Comparison of ENCODE assay signal across 10 cellular contexts in genomic region chr3:33791477-33792166, GRCh38. TPM values are rescaled to one million over a fixed set of nuclear protein-coding genes. Genes with fewer than 3 reads are reported as not detected.
DNase-seq lines count a peak whose midpoint lies in the region; ATAC-seq and TF ChIP-seq lines count a peak whose summit lies in the region.
"Had no signal": no experiment of that assay in that cellular context is flagged by ENCODE, and none has a peak within 500 bp of the region (broad histone marks: within the 10 kb centered on the region; RNA-seq: fewer than 3 reads in every experiment).

No MANE protein-coding gene starts in this region.

- H3K27ac Mint-ChIP-seq in CD14-positive monocyte: peak overlapping the region; percentile 80 to 88 (median 86)
- H3K27ac Mint-ChIP-seq: T-helper 1 cell treated with Interleukin-12 subunit alpha and Interleukin-12 subunit beta and Interleukin-4 antibody, amounts not matched to agents 30 μg/mL and 1 μg/mL, for 36 hours had no signal

- H3K9me2 ChIP-seq in GM23248 (ENCODE audit: insufficient read depth): no peaks in the 10 kb centered on the region

- TF ChIP-seq CTCF in CD14-positive monocyte (IDR thresholded peaks at IDR 0.05) (no peak), RWPE1 (conservative IDR thresholded peaks at IDR 0.05; ENCODE audit: low read depth) (no peak), foreskin fibroblast (IDR thresholded peaks at IDR 0.05; ENCODE audit: low read depth, low read length) (no peak)

- ATAC-seq in GM18861 (IDR thresholded peaks at IDR 0.05; ENCODE audit: unreplicated experiment): no peak
- ATAC-seq: psoas muscle had no signal

- H3K27me3 Mint-ChIP-seq in CD14-positive monocyte (ENCODE audit: low read depth in 3 of 3): no peaks in the 10 kb centered on the region

- H3K4me3 ChIP-seq in GM23248 (no peak overlapping the region), foreskin fibroblast (ENCODE audit: low read depth in 1 of 2, low read length in 2 of 2) (no peak overlapping the region), SJCRH30 (no peak overlapping the region)
- H3K4me3 ChIP-seq: psoas muscle had no signal

- no peaks in the 10 kb centered on the region for H3K36me3 Mint-ChIP-seq in CD14-positive monocyte

- H3K27ac ChIP-seq in GM23248 (no peak overlapping the region), RWPE1 (no peak overlapping the region), SJCRH30 (no peak overlapping the region)
- H3K27ac ChIP-seq: psoas muscle had no signal

- H4K20me1 ChIP-seq in GM23248 (ENCODE audit: insufficient read depth): no peaks in the 10 kb centered on the region

- intact Hi-C loops in CD14-positive monocyte (cut with micrococcal nuclease): loop anchor here (5.0 to 10.0 kb wide), 3 partner anchors 127 to 354 kb away; partner anchors contain the start of gene UBP1 (in 1 of the 2)

- H3K9ac ChIP-seq in GM23248: no peak overlapping the region

- POLR2A ChIA-PET in RWPE1 (lab: Yijun Ruan, JAX; ENCODE audit: low non-redundant PET): no interaction called here

- peaks cover 32% of the 10 kb centered on the region for H3K4me1 Mint-ChIP-seq in CD14-positive monocyte

- no peaks in the 10 kb centered on the region for H3K4me1 ChIP-seq in GM23248 (ENCODE audit: insufficient read depth)
- H3K4me1 ChIP-seq in SJCRH30: no peaks in the 10 kb centered on the region
- H3K4me1 ChIP-seq: psoas muscle had no signal

- H3K9me3 ChIP-seq in GM23248 (ENCODE audit: low read depth) (no peaks in the 10 kb centered on the region), SJCRH30 (replicated peaks) (no peaks in the 10 kb centered on the region)
- H3K9me3 ChIP-seq: psoas muscle had no signal

- in situ Hi-C loops in GM23248 (cut with MboI): loop anchor here (25.0 kb wide), 1 partner anchor 654 kb away; no protein-coding TSS in a partner anchor

- H3K79me2 ChIP-seq in GM23248 (ENCODE audit: insufficient read depth): peaks cover 15% of the 10 kb centered on the region

- CTCF ChIA-PET in RWPE1 (lab: Yijun Ruan, JAX): no interaction called here

- no peaks in the 10 kb centered on the region for H3K27me3 ChIP-seq in GM23248 (replicated peaks; ENCODE audit: insufficient read depth)
- no peaks in the 10 kb centered on the region for H3K27me3 ChIP-seq in SJCRH30

- H3K36me3 ChIP-seq in GM23248 (ENCODE audit: low read depth) (no peaks in the 10 kb centered on the region), SJCRH30 (no peaks in the 10 kb centered on the region)

- no peak overlapping the region for H3K4me2 ChIP-seq in GM23248 (ENCODE audit: unreplicated experiment)

- 55 to 69% methylated on average over 4 of the region's 4 CpGs for WGBS in GM23248 (ENCODE audit: low coverage in 1 of 2, low lambda C conversion rate in 2 of 2, missing lambda C conversion rate in 2 of 2), 2 experiments

- no peak overlapping the region for H2AFZ ChIP-seq in GM23248

- DNase-seq in CD14-positive monocyte (ENCODE audit: low spot score) (peak; percentile 98), GM23248 (peak; percentile 34), RWPE1 (ENCODE audit: low spot score) (peak; percentile 56), foreskin fibroblast (peak; percentile 39 to 64), DMS 273 treated with DMSO at 0.1 percent for 48 hours (lab: John Stamatoyannopoulos, UW) (no peak), SJCRH30 (no peak), SW 1271 (lab: John Stamatoyannopoulos, UW) (no peak)
- DNase-seq: psoas muscle had no signal

- H3F3A ChIP-seq in GM23248 (ENCODE audit: insufficient read depth): peaks cover 18% of the 10 kb centered on the region; the same call in 1 of the 2 replicates

- H3K4me3 Mint-ChIP-seq in CD14-positive monocyte: peak overlapping the region in 1 of 2 donors; percentile 59
- H3K4me3 Mint-ChIP-seq: T-helper 1 cell treated with Interleukin-12 subunit alpha and Interleukin-12 subunit beta and Interleukin-4 antibody, amounts not matched to agents 30 μg/mL and 1 μg/mL, for 36 hours had no signal

- no peaks in the 10 kb centered on the region for H3K9me3 Mint-ChIP-seq in CD14-positive monocyte
- H3K9me3 Mint-ChIP-seq: T-helper 1 cell treated with Interleukin-12 subunit alpha and Interleukin-12 subunit beta and Interleukin-4 antibody, amounts not matched to agents 30 μg/mL and 1 μg/mL, for 36 hours had no signal

RNA-seq across cellular contexts. Expression of gene PDCD6IP, which starts 6.8 kb away (rescaled TPM):
- polyA plus RNA-seq in CD14-positive monocyte (100 to 1,000 TPM in 1 of 2 donors, 10 to 100 TPM in 1; 90.2 to 100 TPM), GM23248 (2016; fragmentation: Nextera tagmentation; extraction: Ambion mirVana) (191 and 197 TPM in 2 replicates)
- total RNA-seq in GM23248 (2014; rRNA removed; shearing (Covaris generic)): 180 and 214 TPM in 2 replicates
- 44.1 and 49.9 TPM in 2 replicates for total RNA-seq in SJCRH30 (2014; rRNA removed; shearing (Covaris generic))

Comparison
In these comparisons a context has a peak if more than half of its experiments do, and no peak if none do; other contexts are left out.
1. DNase-seq: peak in CD14-positive monocyte (single experiment), GM23248 (single experiment), RWPE1 (single experiment) and foreskin fibroblast (2 of 2); none in DMS 273 treated with DMSO at 0.1 percent for 48 hours (single experiment), SJCRH30 (0 of 2) and SW 1271 (0 of 2).